8 cellular contexts compared by ENCODE assay signal in genomic region chr17:39402279-39402889, GRCh38. TPM values are rescaled to one million over a fixed set of nuclear protein-coding genes. Genes with fewer than 3 reads are reported as not detected.
DNase-seq lines count a peak whose midpoint lies in the region; ATAC-seq, FAIRE-seq and TF ChIP-seq lines count a peak whose summit lies in the region.

No MANE protein-coding gene starts in this region.

- peaks cover 3 to 12% of the 10 kb centered on the region in 2 experiments; a peak in 4 of 5 replicates for H3K36me3 ChIP-seq in HepG2 (replicated peaks in 1 of 2; ENCODE audit: control insufficient read depth in 1 of 2, insufficient read depth in 2 of 2, low read length in 2 of 2)

- ATAC-seq in GM19372 (IDR thresholded peaks at IDR 0.05; ENCODE audit: low read depth, unreplicated experiment) = peak; percentile 51
- ATAC-seq in HG03565 (IDR thresholded peaks at IDR 0.05; ENCODE audit: unreplicated experiment) = peak; percentile 35
- ATAC-seq in HepG2 = peak; percentile 83

- DNase-seq in Ammon's horn (ENCODE audit: low spot score) (peak; percentile 97), NCI-H748 (lab: John Stamatoyannopoulos, UW; ENCODE audit: unreplicated experiment) (peak; percentile 96), dermis microvascular lymphatic vessel endothelial cell (ENCODE audit: low read depth in 2 of 2) (peak; percentile 84 to 94), HepG2 (ENCODE audit: low spot score) (peak; percentile 95)
- DNase-seq in activated CD4-positive, alpha-beta T cell treated with anti-CD3 and anti-CD28 coated beads, Interleukin-2, amount 50 U/mL, for 48 hours = peak; percentile 92 to 94
- peak; percentile 87 to 93 for DNase-seq in stimulated activated CD4-positive, alpha-beta T cell treated with anti-CD3 and anti-CD28 coated beads, Interleukin-2, amount 100 ng/mL, for 24 hours

- H3K4me2 ChIP-seq in HepG2 (ENCODE audit: low read depth, low read length) = peak overlapping the region; percentile 80

- peak overlapping the region; percentile 96 to 99 (median 97); a peak in 5 of 6 replicates for H3K4me3 ChIP-seq in HepG2 (replicated peaks in 1 of 3; ENCODE audit: insufficient read depth in 1 of 3, low read depth in 2 of 3, low read length in 3 of 3)

- POLR2A ChIA-PET in HepG2 (lab: Yijun Ruan, JAX) = interaction anchor here (1.5 to 3.8 kb wide), 5 partner anchors 24 to 293 kb away, joined by 4 to 23 read pairs (median 6); partner anchors contain the start of genes CDK12 and MED1

- no TSS peak for BruUV-seq in HepG2 (replicated peaks; lab: Mats Ljungman, UMichigan)

- CTCF ChIA-PET in HepG2 (lab: Yijun Ruan, JAX; ENCODE audit: low intra/inter-chr PET ratio, low total read pairs) = no interaction called here

- H3K79me2 ChIP-seq in HepG2 (ENCODE audit: insufficient read depth, low read length) = peaks cover 32% of the 10 kb centered on the region

- H3K9ac ChIP-seq in HepG2 (ENCODE audit: insufficient read depth, low read depth, low read length) = peak overlapping the region; percentile 93

- H4K20me1 ChIP-seq in HepG2 (ENCODE audit: insufficient read depth, low read length) = peaks cover 19% of the 10 kb centered on the region; the same call in 1 of the 2 replicates

- FAIRE-seq in HepG2 (lab: Jason Lieb, UNC) = peak; percentile 36

- H3K27me3 ChIP-seq in HepG2 (ENCODE audit: control insufficient read depth in 1 of 2, insufficient read depth in 2 of 2, low read length in 2 of 2) = no peaks in the 10 kb centered on the region; a peak in 1 of 5 replicates

- intact Hi-C loops in HepG2 (cut with micrococcal nuclease; ENCODE audit: unreplicated experiment) = no loop called here

- peaks cover 20% of the 10 kb centered on the region for H3K4me1 ChIP-seq in HepG2 (ENCODE audit: insufficient read depth, low read length)

- WGBS in HepG2 (ENCODE audit: low lambda C conversion rate) = under 1% methylated on average over 20 of the region's 48 CpGs

- H2AFZ ChIP-seq in HepG2 (ENCODE audit: low read length) = no peak overlapping the region

- TF ChIP-seq CTCF in HepG2 (CRISPR knock-in tag; IDR thresholded peaks at IDR 0.05) = no peak

- TF ChIP-seq EP300 in HepG2 (IDR thresholded peaks at IDR 0.05; ENCODE audit: low read depth in 2 of 2, low read length in 2 of 2) (no peak), HepG2 (CRISPR knock-in tag; IDR thresholded peaks at IDR 0.05; ENCODE audit: borderline replicate concordance) (no peak)

- H3K9me3 ChIP-seq in HepG2 (ENCODE audit: low read length) = no peaks in the 10 kb centered on the region

- no peak for TF ChIP-seq RAD21 in HepG2 (CRISPR knock-in tag; IDR thresholded peaks at IDR 0.05)

- in situ Hi-C loops in HepG2 (cut with HindIII; ENCODE audit: extremely low pct_ligation_motif_present, low pct_unique_long_range_greater_than_20kb) = no loop called here

- TF ChIP-seq POLR2A in HepG2 (IDR thresholded peaks at IDR 0.05; ENCODE audit: insufficient read depth in 1 of 2, low read depth in 2 of 2, low read length in 2 of 2) = no peak

- H3K27ac ChIP-seq in HepG2 (ENCODE audit: extremely low read length, insufficient read depth, low read length) = peak overlapping the region; percentile 87

TF ChIP-seq in HepG2, 621 proteins besides CTCF, POLR2A, EP300 and RAD21 (continues in another document):
- TF ChIP-seq ZNF878 (CRISPR knock-in tag; IDR thresholded peaks at IDR 0.05) = no peak
- TF ChIP-seq BRCA1 (CRISPR knock-in tag; IDR thresholded peaks at IDR 0.05) = no peak
- no peak for TF ChIP-seq MED1 (CRISPR knock-in tag; IDR thresholded peaks at IDR 0.05)
- no peak for TF ChIP-seq WIZ (CRISPR knock-in tag; IDR thresholded peaks at IDR 0.05)
- no peak for TF ChIP-seq ZNF121 (CRISPR knock-in tag; IDR thresholded peaks at IDR 0.05)

RNA-seq across cellular contexts. Expression of gene FBXL20, which starts 1.0 kb away (rescaled TPM):
- total RNA-seq in dermis microvascular lymphatic vessel endothelial cell = 8.2 and 13.4 TPM in 2 replicates
- 10.2 and 10.6 TPM in 2 replicates for total RNA-seq in HepG2 (2016; rRNA removed; fragmentation: Illumina TruSeq; extraction: Trizol)
- total RNA-seq in HepG2 (2016; cell fraction: cytosol; rRNA removed; fragmentation: Illumina TruSeq; extraction: Trizol; ENCODE audit: low read depth) = 4.1 and 5.1 TPM in 2 replicates
- total RNA-seq in HepG2 (2016; cell fraction: insoluble cytoplasmic fraction; rRNA removed; fragmentation: Illumina TruSeq; extraction: Trizol) = 9.3 and 10.2 TPM in 2 replicates
- 10.7 and 11.6 TPM in 2 replicates for total RNA-seq in HepG2 (2016; cell fraction: membrane; rRNA removed; fragmentation: Illumina TruSeq; extraction: Trizol)
- 10.7 and 11.2 TPM in 2 replicates for total RNA-seq in HepG2 (2016; cell fraction: nucleus; rRNA removed; fragmentation: Illumina TruSeq; extraction: Trizol)
- 8.6 and 10.3 TPM in 2 replicates for polyA plus RNA-seq in HepG2 (2011; rRNA removed)
- 4.0 and 5.6 TPM in 2 replicates for polyA plus RNA-seq in HepG2 (2011; cell fraction: cytosol; rRNA removed)
- 8.7 and 9.9 TPM in 2 replicates for polyA plus RNA-seq in HepG2 (2011; cell fraction: nucleus; rRNA removed)
- polyA plus RNA-seq in HepG2 (2012) = 6.3 and 7.0 TPM in 2 replicates
- polyA plus RNA-seq in HepG2 (2016; cell fraction: cytosol; fragmentation: Illumina TruSeq; extraction: Trizol; ENCODE audit: low read depth) = 3.3 and 4.2 TPM in 2 replicates
- 7.4 and 8.3 TPM in 2 replicates for polyA plus RNA-seq in HepG2 (2016; cell fraction: insoluble cytoplasmic fraction; fragmentation: Illumina TruSeq; extraction: Trizol; ENCODE audit: low read depth)
- 8.4 and 10.3 TPM in 2 replicates for polyA plus RNA-seq in HepG2 (2016; cell fraction: membrane; fragmentation: Illumina TruSeq; extraction: Trizol; ENCODE audit: low read depth)
- 12.9 and 13.2 TPM in 2 replicates for polyA plus RNA-seq in HepG2 (2016; cell fraction: nucleus; fragmentation: Illumina TruSeq; extraction: Trizol; ENCODE audit: insufficient read depth, low read depth)
- 12.6 and 13.8 TPM in 2 replicates for polyA minus RNA-seq in HepG2 (2011; rRNA and poly(A)+ RNA removed; ENCODE audit: low replicate concordance)
- polyA minus RNA-seq in HepG2 (2011; cell fraction: cytosol; rRNA and poly(A)+ RNA removed) = 7.7 and 10.4 TPM in 2 replicates
- 11.8 and 12.8 TPM in 2 replicates for polyA minus RNA-seq in HepG2 (2011; cell fraction: nucleus; rRNA and poly(A)+ RNA removed)

RNA-seq across cellular contexts. Expression of gene MED1, which starts 48.7 kb away (rescaled TPM):
- 17.2 and 20.0 TPM in 2 replicates for total RNA-seq in dermis microvascular lymphatic vessel endothelial cell
- 37.5 and 60.9 TPM in 2 replicates for total RNA-seq in HepG2 (2016; rRNA removed; fragmentation: Illumina TruSeq; extraction: Trizol)
- total RNA-seq in HepG2 (2016; cell fraction: cytosol; rRNA removed; fragmentation: Illumina TruSeq; extraction: Trizol; ENCODE audit: low read depth) = 12.9 and 14.9 TPM in 2 replicates
- 38.2 and 62.3 TPM in 2 replicates for total RNA-seq in HepG2 (2016; cell fraction: insoluble cytoplasmic fraction; rRNA removed; fragmentation: Illumina TruSeq; extraction: Trizol)
- total RNA-seq in HepG2 (2016; cell fraction: membrane; rRNA removed; fragmentation: Illumina TruSeq; extraction: Trizol) = 29.6 and 32.0 TPM in 2 replicates
- total RNA-seq in HepG2 (2016; cell fraction: nucleus; rRNA removed; fragmentation: Illumina TruSeq; extraction: Trizol) = 39.7 and 45.3 TPM in 2 replicates
- 35.1 and 40.1 TPM in 2 replicates for polyA plus RNA-seq in HepG2 (2011; rRNA removed)
- polyA plus RNA-seq in HepG2 (2011; cell fraction: cytosol; rRNA removed) = 20.5 and 26.9 TPM in 2 replicates
- 42.0 and 45.4 TPM in 2 replicates for polyA plus RNA-seq in HepG2 (2011; cell fraction: nucleus; rRNA removed)
- polyA plus RNA-seq in HepG2 (2012) = 33.6 and 38.3 TPM in 2 replicates
- 4.1 and 4.6 TPM in 2 replicates for polyA plus RNA-seq in HepG2 (2016; cell fraction: cytosol; fragmentation: Illumina TruSeq; extraction: Trizol; ENCODE audit: low read depth)
- 46.1 and 47.3 TPM in 2 replicates for polyA plus RNA-seq in HepG2 (2016; cell fraction: insoluble cytoplasmic fraction; fragmentation: Illumina TruSeq; extraction: Trizol; ENCODE audit: low read depth)
- polyA plus RNA-seq in HepG2 (2016; cell fraction: membrane; fragmentation: Illumina TruSeq; extraction: Trizol; ENCODE audit: low read depth) = 10.3 and 10.9 TPM in 2 replicates
- 61.0 and 66.9 TPM in 2 replicates for polyA plus RNA-seq in HepG2 (2016; cell fraction: nucleus; fragmentation: Illumina TruSeq; extraction: Trizol; ENCODE audit: insufficient read depth, low read depth)
- 50.2 and 64.9 TPM in 2 replicates for polyA minus RNA-seq in HepG2 (2011; rRNA and poly(A)+ RNA removed; ENCODE audit: low replicate concordance)
- polyA minus RNA-seq in HepG2 (2011; cell fraction: cytosol; rRNA and poly(A)+ RNA removed) = 32.4 and 34.3 TPM in 2 replicates
- polyA minus RNA-seq in HepG2 (2011; cell fraction: nucleus; rRNA and poly(A)+ RNA removed) = 76.9 and 82.6 TPM in 2 replicates

RNA-seq across cellular contexts. Expression of gene CDK12, which starts 58.9 kb away (rescaled TPM):
- total RNA-seq in dermis microvascular lymphatic vessel endothelial cell (13.1 and 18.2 TPM in 2 replicates), HepG2 (2016; rRNA removed; fragmentation: Illumina TruSeq; extraction: Trizol) (88.6 and 95.9 TPM in 2 replicates)
- 10.0 and 10.3 TPM in 2 replicates for total RNA-seq in HepG2 (2016; cell fraction: cytosol; rRNA removed; fragmentation: Illumina TruSeq; extraction: Trizol; ENCODE audit: low read depth)
- 86.1 and 88.0 TPM in 2 replicates for total RNA-seq in HepG2 (2016; cell fraction: insoluble cytoplasmic fraction; rRNA removed; fragmentation: Illumina TruSeq; extraction: Trizol)
- total RNA-seq in HepG2 (2016; cell fraction: membrane; rRNA removed; fragmentation: Illumina TruSeq; extraction: Trizol) = 22.7 and 24.2 TPM in 2 replicates
- 80.6 and 95.5 TPM in 2 replicates for total RNA-seq in HepG2 (2016; cell fraction: nucleus; rRNA removed; fragmentation: Illumina TruSeq; extraction: Trizol)
- polyA plus RNA-seq in HepG2 (2011; rRNA removed) = 24.0 and 26.0 TPM in 2 replicates
- 14.1 and 16.8 TPM in 2 replicates for polyA plus RNA-seq in HepG2 (2011; cell fraction: cytosol; rRNA removed)
- 22.3 and 26.3 TPM in 2 replicates for polyA plus RNA-seq in HepG2 (2011; cell fraction: nucleus; rRNA removed)
- polyA plus RNA-seq in HepG2 (2012) = 29.0 and 31.6 TPM in 2 replicates
- 1.6 and 2.1 TPM in 2 replicates for polyA plus RNA-seq in HepG2 (2016; cell fraction: cytosol; fragmentation: Illumina TruSeq; extraction: Trizol; ENCODE audit: low read depth)
- 47.2 and 53.7 TPM in 2 replicates for polyA plus RNA-seq in HepG2 (2016; cell fraction: insoluble cytoplasmic fraction; fragmentation: Illumina TruSeq; extraction: Trizol; ENCODE audit: low read depth)
- 5.1 and 6.0 TPM in 2 replicates for polyA plus RNA-seq in HepG2 (2016; cell fraction: membrane; fragmentation: Illumina TruSeq; extraction: Trizol; ENCODE audit: low read depth)
- polyA plus RNA-seq in HepG2 (2016; cell fraction: nucleus; fragmentation: Illumina TruSeq; extraction: Trizol; ENCODE audit: insufficient read depth, low read depth) = 74.4 and 81.5 TPM in 2 replicates
- polyA minus RNA-seq in HepG2 (2011; rRNA and poly(A)+ RNA removed; ENCODE audit: low replicate concordance) = 63.7 and 92.9 TPM in 2 replicates
- 47.7 and 51.0 TPM in 2 replicates for polyA minus RNA-seq in HepG2 (2011; cell fraction: cytosol; rRNA and poly(A)+ RNA removed)
- polyA minus RNA-seq in HepG2 (2011; cell fraction: nucleus; rRNA and poly(A)+ RNA removed) = 81.4 and 85.5 TPM in 2 replicates

Comparison
In these comparisons a context has a peak if more than half of its experiments do, and no peak if none do; other contexts are left out.
1. Peak in every context shown above with its lines: DNase-seq, ATAC-seq, H3K4me3 ChIP-seq and H3K27ac ChIP-seq.